19 cellular contexts compared by ENCODE assay signal in the genomic region with DNA sequence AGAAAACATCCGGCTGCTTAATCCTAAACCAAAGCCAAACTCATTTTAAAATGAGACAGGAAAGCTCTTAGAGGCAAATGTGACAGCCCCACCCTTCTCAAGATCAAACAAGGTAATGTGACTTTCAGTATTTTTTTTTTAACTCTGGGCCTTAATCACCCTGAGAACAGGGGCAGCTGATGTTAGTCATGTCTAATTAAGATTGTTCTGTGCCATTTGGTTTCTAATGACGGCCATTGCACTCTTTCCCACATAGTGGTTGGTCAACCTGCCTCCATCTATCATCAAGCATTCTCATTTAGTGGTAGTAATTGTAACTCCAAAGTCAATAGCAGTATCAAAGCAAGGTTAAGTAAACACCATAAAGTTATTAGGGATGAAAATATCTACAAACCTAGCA.
"Had no signal": no experiment of that assay in that cellular context is flagged by ENCODE, and none has a peak within 500 bp of the region (broad histone marks: within the 10 kb centered on the region; RNA-seq: fewer than 3 reads in every experiment).

No MANE protein-coding gene starts in this region.

- H3K4me3 Mint-ChIP-seq: activated B cell treated with CpG ODN at 0.5 μM for 24 hours; activated naive CD4-positive, alpha-beta T cell treated with anti-CD3 and anti-CD28 coated beads, Interleukin-2, amount 50 U/mL, for 24 hours; nephron progenitor cell had no signal

- H3K36me3 Mint-ChIP-seq: activated naive CD4-positive, alpha-beta T cell treated with anti-CD3 and anti-CD28 coated beads, Interleukin-2, amount 50 U/mL, for 24 hours had no signal

- DNase-seq: activated B cell treated with CpG ODN at 0.5 μM for 24 hours; activated CD4-positive, alpha-beta T cell treated with anti-CD3 and anti-CD28 coated beads, Interleukin-2, amount 50 U/mL, for 1 hour; adrenal gland; caudate nucleus; glutamatergic neuron; kidney glomerular epithelial cell; mesenchymal stem cell; nephron progenitor cell; occipital lobe; psoas muscle; stimulated activated CD4-positive, alpha-beta T cell treated with anti-CD3 and anti-CD28 coated beads, Interleukin-1b, Interleukin-23, amount 100 ng/mL, for 48 hours; tibial artery had no signal

- H3K36me3 ChIP-seq: adrenal gland, esophagus muscularis mucosa, tibial artery, vagina had no signal

- ATAC-seq: psoas muscle, sciatic nerve had no signal

- H3K9me3 ChIP-seq: adrenal gland, esophagus muscularis mucosa, psoas muscle, tibial artery, vagina had no signal

- H3K4me1 ChIP-seq: adrenal gland, esophagus muscularis mucosa, psoas muscle, tibial artery, vagina had no signal

- H3K27ac Mint-ChIP-seq: activated B cell treated with CpG ODN at 0.5 μM for 24 hours; activated naive CD4-positive, alpha-beta T cell treated with anti-CD3 and anti-CD28 coated beads, Interleukin-2, amount 50 U/mL, for 24 hours; nephron progenitor cell had no signal

- H3K4me3 ChIP-seq: adrenal gland, esophagus muscularis mucosa, psoas muscle, tibial artery, vagina had no signal

- H3K4me1 Mint-ChIP-seq: activated B cell treated with CpG ODN at 0.5 μM for 24 hours had no signal

- H3K9me3 Mint-ChIP-seq: activated B cell treated with CpG ODN at 0.5 μM for 24 hours; activated naive CD4-positive, alpha-beta T cell treated with anti-CD3 and anti-CD28 coated beads, Interleukin-2, amount 50 U/mL, for 24 hours; nephron progenitor cell had no signal

- H3K27me3 ChIP-seq: adrenal gland, esophagus muscularis mucosa, vagina had no signal

- FAIRE-seq: colon, endometrium, TTC549 had no signal

- H3K27ac ChIP-seq: adrenal gland, esophagus muscularis mucosa, psoas muscle, tibial artery, vagina had no signal
